ENCODE assay signal across 23 cellular contexts in the genomic region with DNA sequence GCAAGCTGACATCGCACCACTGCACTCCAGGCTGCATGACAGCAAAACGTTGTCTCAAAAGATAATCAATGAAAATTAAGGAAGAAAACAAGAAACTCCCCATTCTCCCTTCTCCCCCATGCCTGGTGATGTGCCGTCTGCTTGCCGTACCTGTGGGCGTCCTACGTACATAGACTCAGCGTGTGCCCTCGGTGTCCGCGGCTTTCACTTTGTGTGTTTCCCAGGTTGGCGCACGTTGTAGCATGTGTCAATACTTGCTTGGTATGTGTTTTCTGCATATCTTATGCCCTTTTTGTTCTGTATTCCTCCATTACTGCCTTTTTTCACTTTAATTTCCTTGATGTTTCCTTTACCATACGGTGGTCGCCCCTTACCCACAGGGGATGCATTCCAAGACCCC. TPM values are rescaled to one million over a fixed set of nuclear protein-coding genes. Genes with fewer than 3 reads are reported as not detected.
DNase-seq lines count a peak whose midpoint lies in the region; TF ChIP-seq lines count a peak whose summit lies in the region.
"Had no signal": no experiment of that assay in that cellular context is flagged by ENCODE, and none has a peak within 500 bp of the region (broad histone marks: within the 10 kb centered on the region; RNA-seq: fewer than 3 reads in every experiment).

No MANE protein-coding gene starts in this region.

- POLR2A ChIA-PET in MCF 10A (lab: Yijun Ruan, JAX), result no interaction called here

- H3K27me3 Mint-ChIP-seq in MCF 10A (ENCODE audit: insufficient read depth, unreplicated experiment) (no peaks in the 10 kb centered on the region), neural crest cell (ENCODE audit: low read depth) (no peaks in the 10 kb centered on the region)
- H3K27me3 Mint-ChIP-seq in activated naive CD4-positive, alpha-beta T cell treated with anti-CD3 and anti-CD28 coated beads, Interleukin-2, amount 10 ng/mL, durations not matched to agents 7 days and 5 days, result no peaks in the 10 kb centered on the region
- H3K27me3 Mint-ChIP-seq: CD4-positive, alpha-beta T cell had no signal

- H3K36me3 Mint-ChIP-seq in MCF 10A (ENCODE audit: insufficient read depth, unreplicated experiment) (peaks cover 28% of the 10 kb centered on the region), neural crest cell (ENCODE audit: low read depth) (peaks cover 37% of the 10 kb centered on the region)
- H3K36me3 Mint-ChIP-seq in activated naive CD4-positive, alpha-beta T cell treated with anti-CD3 and anti-CD28 coated beads, Interleukin-2, amount 10 ng/mL, durations not matched to agents 7 days and 5 days, result peaks cover 40% of the 10 kb centered on the region

- in situ Hi-C loops in mammary epithelial cell (cut with MboI; ENCODE audit: low sequenced_read_pairs in 2 of 2), result no loop called here

- H3K27ac ChIP-seq in mammary epithelial cell (ENCODE audit: insufficient read depth, low read depth, low read length) (no peak overlapping the region), thyroid gland (no peak overlapping the region)
- H3K27ac ChIP-seq: BLaER1 treated with 17β-estradiol and CSF1 and Interleukin-3, amounts not matched to agents 10 nM and 100 nM; GM23248; PC-9; SJCRH30 had no signal

- DNase-seq in mammary epithelial cell, result peak; percentile 45
- DNase-seq in MCF 10A (ENCODE audit: unreplicated experiment), result no peak
- peak; percentile 56 for DNase-seq in epithelial cell of esophagus (ENCODE audit: low read depth)
- no peak for DNase-seq in neural crest cell (ENCODE audit: low read depth, low spot score)
- no peak for DNase-seq in NCI-H2107 (lab: John Stamatoyannopoulos, UW)
- DNase-seq in AG20443 (ENCODE audit: low spot score), result no peak
- DNase-seq in activated naive CD4-positive, alpha-beta T cell treated with anti-CD3 and anti-CD28 coated beads, Interleukin-2, amount 10 ng/mL, durations not matched to agents 7 days and 5 days, result no peak
- DNase-seq in thyroid gland, result no peak
- DNase-seq: CD4-positive, alpha-beta T cell; COR-L47; DMS53; GM23248; HFFc6; IMR-90; KG1; MM.1S; NCI-H2029 treated with DMSO at 0.1 percent for 48 hours; NCI-H2227 treated with DMSO at 0.1 percent for 48 hours; NCI-H526 treated with DMSO at 0.1 percent for 48 hours; PC-9; SJCRH30 had no signal

- H3K27me3 ChIP-seq in mammary epithelial cell (ENCODE audit: insufficient read depth, low read length) (no peaks in the 10 kb centered on the region), thyroid gland (no peaks in the 10 kb centered on the region)
- H3K27me3 ChIP-seq: BLaER1 treated with 17β-estradiol and CSF1 and Interleukin-3, amounts not matched to agents 10 nM and 100 nM; SJCRH30 had no signal

- dilution Hi-C loops in mammary epithelial cell (cut with HindIII; ENCODE audit: low sequenced_read_pairs), result loop anchor here (5.0 kb wide), 1 partner anchor 65 kb away; no protein-coding TSS in a partner anchor

- H3K27ac Mint-ChIP-seq in MCF 10A (ENCODE audit: low read depth, unreplicated experiment), result no peak overlapping the region
- peak overlapping the region; percentile 24 for H3K27ac Mint-ChIP-seq in neural crest cell (ENCODE audit: unreplicated experiment)
- H3K27ac Mint-ChIP-seq in activated naive CD4-positive, alpha-beta T cell treated with anti-CD3 and anti-CD28 coated beads, Interleukin-2, amount 10 ng/mL, durations not matched to agents 7 days and 5 days, result no peak overlapping the region
- H3K27ac Mint-ChIP-seq: CD4-positive, alpha-beta T cell; HFFc6 had no signal

- peak overlapping the region; percentile 30 for H2AFZ ChIP-seq in mammary epithelial cell (ENCODE audit: low read depth, low read length)
- H2AFZ ChIP-seq: GM23248, PC-9 had no signal

- 21% methylated on average over 13 of the region's 14 CpGs for WGBS in mammary epithelial cell (ENCODE audit: low coverage, missing lambda C conversion rate)
- WGBS in thyroid gland, 2 donors, result 97% methylated on average over 14 of the region's 14 CpGs

- no peaks in the 10 kb centered on the region for H4K20me1 ChIP-seq in mammary epithelial cell (ENCODE audit: insufficient read depth, low read length)

- CTCF ChIA-PET in mammary epithelial cell (lab: Charles Lee; ENCODE audit: low non-redundant PET) (no interaction called here), MCF 10A (lab: Yijun Ruan, JAX) (no interaction called here)
- CTCF ChIA-PET in activated naive CD4-positive, alpha-beta T cell treated with anti-CD3 and anti-CD28 coated beads, Interleukin-2, amount 10 ng/mL, durations not matched to agents 7 days and 5 days (lab: Charles Lee), result no interaction called here

- TF ChIP-seq CTCF in mammary epithelial cell (conservative IDR thresholded peaks at IDR 0.05 in 1 of 2, IDR thresholded peaks at IDR 0.05 in 1 of 2; ENCODE audit: extremely low read depth in 1 of 2, insufficient read depth in 1 of 2, low read depth in 1 of 2, low read length in 2 of 2) (no peak), MCF 10A (IDR thresholded peaks at IDR 0.05; ENCODE audit: unreplicated experiment) (no peak), epithelial cell of esophagus (IDR thresholded peaks at IDR 0.05; ENCODE audit: insufficient read depth, low read depth, low read length, missing control alignments) (no peak), neural crest cell (conservative IDR thresholded peaks at IDR 0.05) (no peak), thyroid gland (IDR thresholded peaks at IDR 0.05) (no peak)

- H3K9me3 ChIP-seq in mammary epithelial cell (replicated peaks; ENCODE audit: insufficient read depth, low read length), result no peaks in the 10 kb centered on the region
- no peaks in the 10 kb centered on the region for H3K9me3 ChIP-seq in thyroid gland
- H3K9me3 ChIP-seq: HAP-1, SJCRH30 had no signal

- no peak for TF ChIP-seq POLR2A in thyroid gland (IDR thresholded peaks at IDR 0.05)

- H3K4me1 ChIP-seq in mammary epithelial cell (ENCODE audit: insufficient read depth, low read length) (peaks cover 10% of the 10 kb centered on the region), thyroid gland (no peaks in the 10 kb centered on the region)
- H3K4me1 ChIP-seq: BLaER1 treated with 17β-estradiol and CSF1 and Interleukin-3, amounts not matched to agents 10 nM and 100 nM had no signal

- H3K36me3 ChIP-seq in mammary epithelial cell (ENCODE audit: insufficient read depth, low read length) (no peaks in the 10 kb centered on the region), thyroid gland (no peaks in the 10 kb centered on the region)

- peak overlapping the region; percentile 62 for H3K4me2 ChIP-seq in mammary epithelial cell (ENCODE audit: insufficient read depth, low read depth, low read length)
- H3K4me2 ChIP-seq: BLaER1 treated with 17β-estradiol and CSF1 and Interleukin-3, amounts not matched to agents 10 nM and 100 nM; PC-9 had no signal

- H3K4me1 Mint-ChIP-seq in MCF 10A (ENCODE audit: insufficient read depth, unreplicated experiment) (no peaks in the 10 kb centered on the region), neural crest cell (peaks cover 32% of the 10 kb centered on the region)
- H3K4me1 Mint-ChIP-seq in activated naive CD4-positive, alpha-beta T cell treated with anti-CD3 and anti-CD28 coated beads, Interleukin-2, amount 10 ng/mL, durations not matched to agents 7 days and 5 days, result no peaks in the 10 kb centered on the region

- H3K9ac ChIP-seq in mammary epithelial cell (ENCODE audit: insufficient read depth, low read length), result peak overlapping the region; percentile 35
- H3K9ac ChIP-seq: BLaER1 treated with 17β-estradiol and CSF1 and Interleukin-3, amounts not matched to agents 10 nM and 100 nM; GM23248 had no signal

- BruUV-seq in mammary epithelial cell (replicated peaks; lab: Mats Ljungman, UMichigan) (no TSS peak), MCF 10A (replicated peaks; lab: Mats Ljungman, UMichigan) (no TSS peak)

- H3K4me3 ChIP-seq in mammary epithelial cell (replicated peaks in 1 of 3; ENCODE audit: insufficient read depth in 1 of 3, low read depth in 2 of 3, low read length in 3 of 3) (peak overlapping the region in 2 of 3 experiments; percentile 13 to 29), epithelial cell of esophagus (ENCODE audit: low read length) (no peak overlapping the region), thyroid gland (replicated peaks in 1 of 3) (no peak overlapping the region)
- H3K4me3 ChIP-seq: BLaER1 treated with 17β-estradiol and CSF1 and Interleukin-3, amounts not matched to agents 10 nM and 100 nM; GM23248; HAP-1; PC-9; SJCRH30 had no signal

- H3K4me3 Mint-ChIP-seq in MCF 10A (ENCODE audit: unreplicated experiment) (no peak overlapping the region), neural crest cell (no peak overlapping the region)
- no peak overlapping the region for H3K4me3 Mint-ChIP-seq in activated naive CD4-positive, alpha-beta T cell treated with anti-CD3 and anti-CD28 coated beads, Interleukin-2, amount 10 ng/mL, durations not matched to agents 7 days and 5 days
- H3K4me3 Mint-ChIP-seq: CD4-positive, alpha-beta T cell; HFFc6 had no signal

- H3K9me3 Mint-ChIP-seq in MCF 10A (ENCODE audit: unreplicated experiment) (no peaks in the 10 kb centered on the region), neural crest cell (peaks cover 15% of the 10 kb centered on the region)
- peaks cover 19% of the 10 kb centered on the region for H3K9me3 Mint-ChIP-seq in activated naive CD4-positive, alpha-beta T cell treated with anti-CD3 and anti-CD28 coated beads, Interleukin-2, amount 10 ng/mL, durations not matched to agents 7 days and 5 days
- H3K9me3 Mint-ChIP-seq: CD4-positive, alpha-beta T cell had no signal

- intact Hi-C loops in mammary epithelial cell (cut with micrococcal nuclease), result no loop called here
- intact Hi-C loops in MCF 10A (cut with micrococcal nuclease), result no loop called here
- intact Hi-C loops in thyroid gland (cut with DNase I), result no loop called here

- peaks cover 87% of the 10 kb centered on the region for H3K79me2 ChIP-seq in mammary epithelial cell (ENCODE audit: insufficient read depth, low read length)

RNA-seq across cellular contexts. Expression of a gene that starts 53.8 kb away (rescaled TPM):
- total RNA-seq in mammary epithelial cell (10 to 100 TPM; 15.0 to 40.3 TPM), MCF 10A (2022) (31.6 and 34.0 TPM in 2 replicates), neural crest cell (54.8 and 60.4 TPM in 2 replicates), thyroid gland (10 to 100 TPM; 23.9 to 36.6 (median 33.2) TPM)
- polyA plus RNA-seq in mammary epithelial cell, result 11.1 TPM
- 34.3 TPM for polyA minus RNA-seq in mammary epithelial cell

RNA-seq across cellular contexts. Expression of a gene that starts 54.1 kb away (rescaled TPM):
- total RNA-seq in mammary epithelial cell (10 to 100 TPM in 1 of 2 donors, 1 to 10 TPM in 1; 1.8 to 13.8 TPM), MCF 10A (2022) (6.4 and 7.8 TPM in 2 replicates), neural crest cell (61.0 and 61.5 TPM in 2 replicates), thyroid gland (1 to 10 TPM in 3 of 4 donors, under 1 TPM in 1; 0.89 to 2.2 (median 1.7) TPM)
- polyA plus RNA-seq in mammary epithelial cell, result 5.7 TPM
- 4.7 TPM for polyA minus RNA-seq in mammary epithelial cell

Comparison
In these comparisons a context has a peak if more than half of its experiments do, and no peak if none do; other contexts are left out.
1. DNase-seq: peak in mammary epithelial cell (single experiment) and epithelial cell of esophagus (single experiment); none in MCF 10A (single experiment), neural crest cell (single experiment), NCI-H2107 (single experiment), AG20443 (single experiment), activated naive CD4-positive, alpha-beta T cell treated with anti-CD3 and anti-CD28 coated beads, Interleukin-2, amount 10 ng/mL, durations not matched to agents 7 days and 5 days (single experiment) and thyroid gland (0 of 2).
2. H3K4me3 ChIP-seq: peak in mammary epithelial cell (2 of 3); none in epithelial cell of esophagus (single experiment) and thyroid gland (0 of 3).